In the genomic region with DNA sequence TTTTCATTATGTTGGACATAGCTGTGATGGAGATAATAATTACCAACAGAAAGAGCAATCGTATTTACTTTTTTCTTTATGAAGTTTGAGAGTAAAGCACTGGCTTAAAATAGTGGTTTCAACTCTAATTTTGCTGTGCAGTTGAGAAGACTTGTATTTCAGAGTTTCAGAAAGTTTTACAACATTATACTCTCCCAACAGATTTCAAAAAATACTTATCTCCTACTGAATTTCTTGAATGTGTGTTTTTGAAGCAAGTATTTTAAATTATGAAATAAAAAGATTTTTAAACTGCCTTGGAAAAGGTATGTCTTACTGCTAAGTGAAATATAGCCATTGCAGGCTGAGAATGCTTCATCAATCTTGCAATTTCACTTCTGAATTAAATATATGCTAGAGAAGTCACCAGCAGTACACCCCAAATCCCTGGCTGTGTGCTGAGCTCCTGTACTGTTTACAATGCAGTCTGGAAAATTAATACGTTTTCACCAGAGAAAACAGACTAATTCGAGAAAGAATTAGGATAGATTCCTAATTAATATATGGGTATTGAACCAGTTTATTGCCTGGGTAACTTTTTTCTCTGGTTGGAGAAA, we compare ENCODE assay signal across 25 cellular contexts. TPM values are rescaled to one million over a fixed set of nuclear protein-coding genes. Genes with fewer than 3 reads are reported as not detected.
A peak's percentile ranks its signal among the peaks of the same experiment; 100 is the strongest.
DNase-seq lines count a peak whose midpoint lies in the region; ATAC-seq and TF ChIP-seq lines count a peak whose summit lies in the region.
"Had no signal": no experiment of that assay in that cellular context is flagged by ENCODE, and none has a peak within 500 bp of the region (broad histone marks: within the 10 kb centered on the region; RNA-seq: fewer than 3 reads in every experiment).

No MANE protein-coding gene starts in this region.

- H3K23ac ChIP-seq in IMR-90 (ENCODE audit: low read depth, low read length): no peak overlapping the region

- no peaks in the 10 kb centered on the region for H3K79me1 ChIP-seq in IMR-90 (ENCODE audit: low read depth in 1 of 2, low read length in 2 of 2)

- H2BK15ac ChIP-seq in IMR-90 (ENCODE audit: low read depth, low read length): no peak overlapping the region

- no peak overlapping the region for H3K4me3 ChIP-seq in IMR-90 (ENCODE audit: insufficient read depth, low read depth, low read length)
- H3K4me3 ChIP-seq in mesodermal cell (ENCODE audit: extremely low read depth, insufficient read depth, low read length, poor library complexity, severe bottlenecking): peak overlapping the region; percentile 65
- peak overlapping the region; percentile 93 for H3K4me3 ChIP-seq in thoracic aorta
- no peak overlapping the region for H3K4me3 ChIP-seq in breast epithelium
- H3K4me3 ChIP-seq: BLaER1 treated with 17β-estradiol and CSF1 and Interleukin-3, amounts not matched to agents 10 nM and 100 nM; esophagus muscularis mucosa; HAP-1 had no signal

- CTCF ChIA-PET in IMR-90 (lab: Yijun Ruan, JAX): no interaction called here

- TF ChIP-seq CTCF in IMR-90 (conservative IDR thresholded peaks at IDR 0.05; ENCODE audit: low read depth, low read length) (no peak), brain (conservative IDR thresholded peaks at IDR 0.05) (no peak), thoracic aorta (IDR thresholded peaks at IDR 0.05) (no peak), breast epithelium (IDR thresholded peaks at IDR 0.05) (no peak)

- H3K4ac ChIP-seq in IMR-90 (ENCODE audit: low read depth, low read length): no peak overlapping the region

- WGBS in IMR-90 (ENCODE audit: extremely low coverage in 2 of 2, insufficient read length in 1 of 2), 2 experiments: no CpG with 5 or more reads among the region's 3 CpGs
- WGBS in mesodermal cell (ENCODE audit: insufficient coverage in 2 of 2), 2 experiments: no CpG with 5 or more reads among the region's 3 CpGs

- ATAC-seq in IMR-90 (ENCODE audit: low read depth): no peak
- no peak for ATAC-seq in thoracic aorta (ENCODE audit: insufficient number of reproducible peaks, low FRiP score, low read depth)
- ATAC-seq in stimulated activated memory B cell treated with anti-CD40 and anti-IgM and Interleukin-4, amounts not matched to agents 10 μg/mL and 1 μg/mL and 100 μg/mL, for 72 hours: no peak
- ATAC-seq: gastroesophageal sphincter, left ventricle myocardium superior had no signal

- no peaks in the 10 kb centered on the region for H3K9me1 ChIP-seq in IMR-90 (ENCODE audit: insufficient read depth, low read length)

- H4K20me1 ChIP-seq in IMR-90 (ENCODE audit: insufficient read depth, low read length): no peaks in the 10 kb centered on the region

- H3K9ac ChIP-seq in IMR-90 (ENCODE audit: low read depth, low read length): no peak overlapping the region
- H3K9ac ChIP-seq: BLaER1 treated with 17β-estradiol and CSF1 and Interleukin-3, amounts not matched to agents 10 nM and 100 nM had no signal

- no peak overlapping the region for H2AFZ ChIP-seq in IMR-90 (replicated peaks; ENCODE audit: low read length, poor library complexity)

- H3K18ac ChIP-seq in IMR-90 (ENCODE audit: low read depth, low read length): no peak overlapping the region

- H4K5ac ChIP-seq in IMR-90 (ENCODE audit: low read depth, low read length): no peak overlapping the region

- H3K4me3 Mint-ChIP-seq in brain: peak overlapping the region in 4 of 5 experiments; percentile 49 to 78 (median 67)
- no peak overlapping the region for H3K4me3 Mint-ChIP-seq in stimulated activated memory B cell treated with anti-CD40 and anti-IgM and Interleukin-4, amounts not matched to agents 10 μg/mL and 1 μg/mL and 100 μg/mL, for 72 hours
- H3K4me3 Mint-ChIP-seq: activated naive CD4-positive, alpha-beta T cell treated with anti-CD3 and anti-CD28 coated beads, Interleukin-2, amount 10 ng/mL, durations not matched to agents 7 days and 5 days; dendritic cell treated with granulocyte-macrophage colony-stimulating factor and Interleukin-4, amounts not matched to agents 40 ng/mL and 50 ng/mL, for 4 days had no signal

- H2AK9ac ChIP-seq in IMR-90 (replicated peaks; ENCODE audit: low read depth, low read length, poor library complexity): no peak overlapping the region

- TF ChIP-seq POLR2A in IMR-90 (IDR thresholded peaks at IDR 0.05; ENCODE audit: low read depth, low read length) (no peak), breast epithelium (IDR thresholded peaks at IDR 0.05) (no peak)

- H3K14ac ChIP-seq in IMR-90 (replicated peaks; ENCODE audit: low read depth, low read length): no peak overlapping the region

- H2BK5ac ChIP-seq in IMR-90 (ENCODE audit: low read depth, low read length, poor library complexity, severe bottlenecking): no peak overlapping the region

- POLR2A ChIA-PET in IMR-90 (lab: Charles Lee; ENCODE audit: unreplicated experiment): interaction anchor here (0.6 kb wide), 1 partner anchor 47 kb away, joined by 5 read pairs; no protein-coding TSS in a partner anchor

- no peak overlapping the region for H3K27ac ChIP-seq in IMR-90 (ENCODE audit: insufficient read depth, low read length)
- H3K27ac ChIP-seq in mesodermal cell (ENCODE audit: low read depth, low read length, severe bottlenecking): no peak overlapping the region
- H3K27ac ChIP-seq in thoracic aorta: peak overlapping the region; percentile 84 to 99
- no peak overlapping the region for H3K27ac ChIP-seq in breast epithelium
- H3K27ac ChIP-seq: BLaER1 treated with 17β-estradiol and CSF1 and Interleukin-3, amounts not matched to agents 10 nM and 100 nM; esophagus muscularis mucosa; gastroesophageal sphincter had no signal

- DNase-seq in IMR-90 (peak; percentile 13), thoracic aorta (ENCODE audit: low spot score) (no peak), breast epithelium (ENCODE audit: low spot score in 2 of 2) (no peak), NCI-H187 (lab: John Stamatoyannopoulos, UW) (no peak)
- DNase-seq: activated CD4-positive, alpha-beta T cell treated with anti-CD3 and anti-CD28 coated beads, Interleukin-2, amount 50 U/mL, for 48 hours; activated CD4-positive, CD25-positive, alpha-beta regulatory T cell; activated CD8-positive, alpha-beta memory T cell treated with anti-CD3 and anti-CD28 coated beads, Interleukin-2, amount 50 U/mL, for 4 hours; activated naive CD4-positive, alpha-beta T cell treated with anti-CD3 and anti-CD28 coated beads, Interleukin-2, amount 10 ng/mL, durations not matched to agents 7 days and 5 days; amniotic stem cell; Caco-2; caudate nucleus; endodermal cell; left ventricle myocardium superior; NCI-H1105 treated with DMSO at 0.1 percent for 48 hours; NCI-H2081; stimulated activated CD4-positive, alpha-beta T cell treated with anti-CD3 and anti-CD28 coated beads, Interleukin-15, amount 100 ng/mL, for 24 hours; stimulated activated naive CD4-positive, alpha-beta T cell had no signal

- H3K27ac Mint-ChIP-seq in brain: peak overlapping the region in 1 of 5 experiments; percentile 10
- no peak overlapping the region for H3K27ac Mint-ChIP-seq in stimulated activated memory B cell treated with anti-CD40 and anti-IgM and Interleukin-4, amounts not matched to agents 10 μg/mL and 1 μg/mL and 100 μg/mL, for 72 hours
- H3K27ac Mint-ChIP-seq: activated naive CD4-positive, alpha-beta T cell treated with anti-CD3 and anti-CD28 coated beads, Interleukin-2, amount 10 ng/mL, durations not matched to agents 7 days and 5 days; dendritic cell treated with granulocyte-macrophage colony-stimulating factor and Interleukin-4, amounts not matched to agents 40 ng/mL and 50 ng/mL, for 4 days; endodermal cell had no signal

- H3K9me3 Mint-ChIP-seq in brain: peaks cover 0 to 3% (median 0%) of the 10 kb centered on the region in 5 experiments
- H3K9me3 Mint-ChIP-seq in stimulated activated memory B cell treated with anti-CD40 and anti-IgM and Interleukin-4, amounts not matched to agents 10 μg/mL and 1 μg/mL and 100 μg/mL, for 72 hours: no peaks in the 10 kb centered on the region
- H3K9me3 Mint-ChIP-seq: activated naive CD4-positive, alpha-beta T cell treated with anti-CD3 and anti-CD28 coated beads, Interleukin-2, amount 10 ng/mL, durations not matched to agents 7 days and 5 days; dendritic cell treated with granulocyte-macrophage colony-stimulating factor and Interleukin-4, amounts not matched to agents 40 ng/mL and 50 ng/mL, for 4 days; endodermal cell had no signal

- peaks cover 100% of the 10 kb centered on the region for H3K27me3 Mint-ChIP-seq in brain
- H3K27me3 Mint-ChIP-seq in stimulated activated memory B cell treated with anti-CD40 and anti-IgM and Interleukin-4, amounts not matched to agents 10 μg/mL and 1 μg/mL and 100 μg/mL, for 72 hours: peaks cover 93% of the 10 kb centered on the region

- H2BK120ac ChIP-seq in IMR-90 (ENCODE audit: low read depth, low read length): no peak overlapping the region

- peaks cover 53% of the 10 kb centered on the region for H3K4me1 Mint-ChIP-seq in brain
- H3K4me1 Mint-ChIP-seq in stimulated activated memory B cell treated with anti-CD40 and anti-IgM and Interleukin-4, amounts not matched to agents 10 μg/mL and 1 μg/mL and 100 μg/mL, for 72 hours: peaks cover 60% of the 10 kb centered on the region

- dilution Hi-C loops in IMR-90 (cut with HindIII; ENCODE audit: low sequenced_read_pairs, unreplicated experiment): no loop called here

- H3K4me1 ChIP-seq in IMR-90 (ENCODE audit: control insufficient read depth, insufficient read depth, low read length) (peaks cover 7% of the 10 kb centered on the region; the same call in 1 of the 2 replicates), mesodermal cell (ENCODE audit: control insufficient read depth, insufficient read depth, low read length, poor library complexity, severe bottlenecking) (peaks cover 26% of the 10 kb centered on the region), thoracic aorta (ENCODE audit: control insufficient read depth in 1 of 2, low read depth in 2 of 2) (peaks cover 0 to 12% of the 10 kb centered on the region in 2 donors), breast epithelium (peaks cover 8 to 12% of the 10 kb centered on the region in 2 donors)

- no peak overlapping the region for H2BK20ac ChIP-seq in IMR-90 (ENCODE audit: low read depth, low read length)

- H3K27me3 ChIP-seq in IMR-90 (ENCODE audit: control insufficient read depth, insufficient read depth, low read length) (peaks cover 62% of the 10 kb centered on the region), thoracic aorta (replicated peaks; ENCODE audit: insufficient read depth) (no peaks in the 10 kb centered on the region), breast epithelium (peaks cover 7 to 84% of the 10 kb centered on the region in 2 donors)

- H3K4me2 ChIP-seq in IMR-90 (ENCODE audit: low read depth, low read length): no peak overlapping the region; the same call in 1 of the 2 replicates
- H3K4me2 ChIP-seq: BLaER1 treated with 17β-estradiol and CSF1 and Interleukin-3, amounts not matched to agents 10 nM and 100 nM had no signal

- no peak overlapping the region for H4K91ac ChIP-seq in IMR-90 (ENCODE audit: insufficient read depth, low read depth, low read length)

- no TSS peak for BruUV-seq in IMR-90 (replicated peaks; lab: Mats Ljungman, UMichigan)

- H3K36me3 ChIP-seq in IMR-90 (ENCODE audit: control insufficient read depth, insufficient read depth, low read length) (no peaks in the 10 kb centered on the region), mesodermal cell (ENCODE audit: control insufficient read depth, insufficient read depth, low read length) (no peaks in the 10 kb centered on the region), thoracic aorta (no peaks in the 10 kb centered on the region), breast epithelium (no peaks in the 10 kb centered on the region)
- H3K36me3 ChIP-seq: BLaER1 treated with 17β-estradiol and CSF1 and Interleukin-3, amounts not matched to agents 10 nM and 100 nM; esophagus muscularis mucosa; gastroesophageal sphincter; HAP-1 had no signal

- H2AK5ac ChIP-seq in IMR-90 (ENCODE audit: low read depth, low read length): no peak overlapping the region

- no peak for TF ChIP-seq RAD21 in IMR-90 (IDR thresholded peaks at IDR 0.05; ENCODE audit: low read length)

- intact Hi-C loops in IMR-90 (cut with micrococcal nuclease): loop anchor here (2.0 to 5.0 kb wide), 4 partner anchors 65 to 331 kb away; partner anchors contain the start of gene CEP120
- intact Hi-C loops in breast epithelium (cut with DNase I; ENCODE audit: low total_unique reads): no loop called here

- H3K9me3 ChIP-seq in IMR-90 (ENCODE audit: control insufficient read depth, insufficient read depth, low read length) (no peaks in the 10 kb centered on the region; the same call in 1 of the 2 replicates), mesodermal cell (ENCODE audit: control insufficient read depth, low read length) (no peaks in the 10 kb centered on the region), thoracic aorta (no peaks in the 10 kb centered on the region), breast epithelium (no peaks in the 10 kb centered on the region)
- H3K9me3 ChIP-seq: Caco-2, esophagus muscularis mucosa, gastroesophageal sphincter, HAP-1 had no signal

- no peak overlapping the region for H4K8ac ChIP-seq in IMR-90 (ENCODE audit: low read depth in 2 of 2, low read length in 2 of 2)

- no peak overlapping the region for H3K56ac ChIP-seq in IMR-90 (ENCODE audit: extremely low read depth, insufficient read depth, low read length)

- no peaks in the 10 kb centered on the region for H3K36me3 Mint-ChIP-seq in brain
- H3K36me3 Mint-ChIP-seq in stimulated activated memory B cell treated with anti-CD40 and anti-IgM and Interleukin-4, amounts not matched to agents 10 μg/mL and 1 μg/mL and 100 μg/mL, for 72 hours: no peaks in the 10 kb centered on the region

- in situ Hi-C loops in IMR-90 (cut with MboI; ENCODE audit: low sequenced_read_pairs): no loop called here

RNA-seq across cellular contexts. Expression of gene PRDM6, which starts 3.0 kb away (rescaled TPM):
- total RNA-seq in IMR-90 (2012; rRNA removed) (0.18 and 0.28 TPM in 2 replicates), thoracic aorta (10 to 100 TPM; 37.9 to 44.8 TPM), breast epithelium (1 to 10 TPM in 1 of 3 donors, under 1 TPM in 2; 0.48 to 2.6 (median 0.66) TPM)
- polyA plus RNA-seq in IMR-90 (2012; rRNA removed) (1.0 and 1.1 TPM in 2 replicates), brain (ENCODE audit: insufficient read depth, low read depth, low replicate concordance) (0.19 TPM)
- 0.45 and 0.59 TPM in 2 replicates for polyA plus RNA-seq in IMR-90 (2012; cell fraction: cytosol; rRNA removed)
- polyA plus RNA-seq in IMR-90 (2012; cell fraction: nucleus; rRNA removed; ENCODE audit: low replicate concordance): 1.7 and 2.1 TPM in 2 replicates
- polyA plus RNA-seq in mesodermal cell (2013, experiment 1 of 2): 6.3 TPM
- 5.7 TPM for polyA plus RNA-seq in mesodermal cell (2013, experiment 2 of 2)

RNA-seq across cellular contexts. Expression of gene PPIC, which starts 55.6 kb away (rescaled TPM):
- total RNA-seq in IMR-90 (2012; rRNA removed): 20.6 and 36.9 TPM in 2 replicates
- polyA plus RNA-seq in IMR-90 (2012; rRNA removed): 38.8 and 45.6 TPM in 2 replicates
- polyA plus RNA-seq in IMR-90 (2012; cell fraction: cytosol; rRNA removed): 34.0 and 35.5 TPM in 2 replicates
- 6.7 and 10.5 TPM in 2 replicates for polyA plus RNA-seq in IMR-90 (2012; cell fraction: nucleus; rRNA removed; ENCODE audit: low replicate concordance)
- 2.9 TPM for polyA plus RNA-seq in brain (ENCODE audit: insufficient read depth, low read depth, low replicate concordance)
- 33.5 TPM for polyA plus RNA-seq in mesodermal cell (2013, experiment 1 of 2)
- 39.4 TPM for polyA plus RNA-seq in mesodermal cell (2013, experiment 2 of 2)
- total RNA-seq in thoracic aorta: 10 to 100 TPM; 37.6 to 78.0 TPM
- total RNA-seq in breast epithelium: 10 to 100 TPM; 18.7 to 33.1 (median 30.3) TPM

Comparison
In these comparisons a context has a peak if more than half of its experiments do, and no peak if none do; other contexts are left out.
1. H3K27ac ChIP-seq: peak in thoracic aorta (2 of 2); none in IMR-90 (single experiment), mesodermal cell (single experiment) and breast epithelium (0 of 2).
2. H3K4me3 ChIP-seq: peak in mesodermal cell (single experiment) and thoracic aorta (single experiment); none in IMR-90 (single experiment) and breast epithelium (0 of 3).
3. RNA of gene PRDM6, which starts 3.0 kb away (total RNA-seq): 37.9 to 44.8 TPM in thoracic aorta; 0.48 to 2.6 TPM in breast epithelium and 0.18 to 0.28 TPM in IMR-90; every median in the first group is over 10 times any median in the second.